1 cellular context compared by ENCODE assay signal in the genomic region with DNA sequence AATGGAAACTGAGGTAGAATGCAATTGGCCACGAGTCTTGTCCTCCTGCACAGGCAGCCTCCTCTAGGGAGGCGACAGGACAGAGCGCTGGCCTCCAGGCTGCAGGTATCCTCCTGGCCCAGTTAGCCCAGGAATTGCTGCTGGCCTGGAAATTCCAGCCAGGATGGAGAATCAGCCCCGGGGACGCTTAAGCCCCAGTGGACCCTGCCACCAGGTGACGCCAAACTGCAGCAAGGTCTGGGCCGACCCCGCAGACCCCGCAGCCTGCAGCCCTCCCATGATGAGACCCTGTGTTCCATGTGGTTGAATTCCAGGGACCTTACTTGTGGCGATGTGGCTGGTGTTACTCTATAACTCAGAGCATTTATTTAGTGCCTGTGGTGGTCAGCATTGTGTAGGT.
TF ChIP-seq lines count a peak whose summit lies in the region.

No MANE protein-coding gene starts in this region.

TF ChIP-seq in K562, 482 proteins besides CTCF, POLR2A, EP300 and RAD21:
- TF ChIP-seq ZBTB7A (IDR thresholded peaks at IDR 0.05; ENCODE audit: borderline replicate concordance, control insufficient read depth, low read depth, low read length) (peak; percentile 54; the same call in 1 of the 2 replicates), MAFF (IDR thresholded peaks at IDR 0.05; ENCODE audit: low read length) (no peak)
TF ChIP-seq in K562: peak in this region for 1.
